18 cellular contexts compared by ENCODE assay signal in genomic region chr2:143725425-143725824, GRCh38.
"Had no signal": no experiment of that assay in that cellular context is flagged by ENCODE, and none has a peak within 500 bp of the region (broad histone marks: within the 10 kb centered on the region; RNA-seq: fewer than 3 reads in every experiment).

No MANE protein-coding gene starts in this region.

- H3K27me3 ChIP-seq: Peyer's patch, SJCRH30 had no signal

- ATAC-seq: Right ventricle myocardium inferior, SK-N-SH treated with all-trans-retinoic acid at 6 μM for 48 hours had no signal

- DNase-seq: KBM-7, MV-4-11, NCI-H1048, NCI-H1105, NCI-H1417, NCI-H1436 treated with DMSO at 0.1 percent for 48 hours, NCI-H1694, NCI-H187 treated with DMSO at 0.1 percent for 48 hours, NCI-H2029 treated with DMSO at 0.1 percent for 48 hours, NCI-H2227 treated with DMSO at 0.1 percent for 48 hours, NCI-H524 treated with DMSO at 0.1 percent for 48 hours, NCI-H748 treated with DMSO at 0.1 percent for 48 hours, PC-9, Peyer's patch, SHP77 treated with DMSO at 0.1 percent for 48 hours, SJCRH30 had no signal

- H3K4me1 ChIP-seq: Peyer's patch, SJCRH30 had no signal

- H2AFZ ChIP-seq: PC-9 had no signal

- H3K27ac ChIP-seq: PC-9, Peyer's patch, SJCRH30 had no signal

- H3K4me3 ChIP-seq: PC-9, Peyer's patch, SJCRH30 had no signal

- H3K4me2 ChIP-seq: PC-9 had no signal

- H3K36me3 ChIP-seq: Peyer's patch, SJCRH30 had no signal

- H3K9me3 ChIP-seq: Peyer's patch, SJCRH30 had no signal
